Comparison of ENCODE assay signal across 9 cellular contexts in the genomic region with DNA sequence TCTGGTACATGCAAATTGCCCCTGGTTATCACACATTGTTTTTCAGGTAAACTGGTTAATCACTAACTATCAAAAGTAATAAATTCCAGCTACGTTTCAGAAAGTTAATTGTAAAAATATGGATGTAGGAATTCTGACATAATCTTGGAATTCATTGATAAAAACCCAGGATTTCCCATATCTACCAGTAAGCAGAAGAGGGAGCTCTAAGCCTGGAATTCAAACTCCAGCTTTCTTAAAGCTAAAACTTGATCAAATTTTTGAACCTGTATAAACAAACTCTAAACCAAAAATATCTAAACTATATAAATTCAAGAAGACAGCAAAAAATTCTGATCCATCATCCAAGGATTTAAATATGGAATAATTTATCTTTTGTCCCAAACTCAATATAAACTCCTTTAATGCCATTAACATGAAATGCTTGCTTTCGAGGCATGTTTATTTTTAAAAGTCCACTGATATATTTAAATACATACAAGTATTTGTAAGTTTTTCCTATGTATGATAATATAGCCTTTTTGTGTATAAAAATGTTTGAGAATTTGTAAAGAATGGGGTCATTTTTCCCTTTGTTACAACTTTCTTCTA.
DNase-seq lines count a peak whose midpoint lies in the region; ATAC-seq and TF ChIP-seq lines count a peak whose summit lies in the region.
"Had no signal": no experiment of that assay in that cellular context is flagged by ENCODE, and none has a peak within 500 bp of the region (broad histone marks: within the 10 kb centered on the region; RNA-seq: fewer than 3 reads in every experiment).

No MANE protein-coding gene starts in this region.

- no peak for ATAC-seq in body of pancreas
- ATAC-seq in GM18867 (IDR thresholded peaks at IDR 0.05; ENCODE audit: unreplicated experiment), result no peak
- no peak for ATAC-seq in HG03025 (IDR thresholded peaks at IDR 0.05; ENCODE audit: low FRiP score, unreplicated experiment)

- no peak overlapping the region for H3K27ac Mint-ChIP-seq in CD14-positive monocyte

- no peak overlapping the region for H3K4me3 ChIP-seq in body of pancreas

- TF ChIP-seq POLR2A in body of pancreas (IDR thresholded peaks at IDR 0.05), result no peak

- no peak overlapping the region for H3K27ac ChIP-seq in body of pancreas
- H3K27ac ChIP-seq: HL-60 had no signal

- WGBS in body of pancreas, 2 donors, result 14 to 43% methylated on average over 2 of the region's 2 CpGs

- intact Hi-C loops in CD14-positive monocyte (cut with micrococcal nuclease), result loop anchor here in 1 of 2 donors (5.0 kb wide), 1 partner anchor 242 kb away; no protein-coding TSS in a partner anchor
- intact Hi-C loops in body of pancreas (cut with DNase I), result no loop called here

- no peaks in the 10 kb centered on the region for H3K27me3 ChIP-seq in body of pancreas

- no peaks in the 10 kb centered on the region for H3K36me3 Mint-ChIP-seq in CD14-positive monocyte

- no peaks in the 10 kb centered on the region for H3K9me3 ChIP-seq in body of pancreas

- H3K9me3 Mint-ChIP-seq in CD14-positive monocyte, result no peaks in the 10 kb centered on the region

- TF ChIP-seq CTCF in CD14-positive monocyte (IDR thresholded peaks at IDR 0.05) (peak; percentile 79), LNCAP (IDR thresholded peaks at IDR 0.05) (peak; percentile 69), body of pancreas (IDR thresholded peaks at IDR 0.05) (peak; percentile 45 to 83 (median 79))

- no peak overlapping the region for H3K4me3 Mint-ChIP-seq in CD14-positive monocyte

- no peak for DNase-seq in CD14-positive monocyte (ENCODE audit: low spot score)
- no peak for DNase-seq in body of pancreas
- DNase-seq in medulla oblongata (ENCODE audit: extremely low spot score), result peak; percentile 52
- no peak for DNase-seq in ureter (ENCODE audit: low spot score)
- DNase-seq in activated naive CD4-positive, alpha-beta T cell (lab: John Stamatoyannopoulos, UW), result no peak

- no peaks in the 10 kb centered on the region for H3K36me3 ChIP-seq in body of pancreas (replicated peaks in 1 of 2; ENCODE audit: insufficient read depth in 1 of 2, low read depth in 2 of 2)

- H3K4me1 Mint-ChIP-seq in CD14-positive monocyte, result no peaks in the 10 kb centered on the region

- H3K27me3 Mint-ChIP-seq in CD14-positive monocyte (ENCODE audit: low read depth in 3 of 3), result peaks cover 0 to 5% (median 2%) of the 10 kb centered on the region in 3 donors

- H3K4me1 ChIP-seq in body of pancreas, result no peaks in the 10 kb centered on the region
